Comparison of ENCODE assay signal across 11 cellular contexts in genomic region chr1:247440001-247440620, GRCh38. TPM values are rescaled to one million over a fixed set of nuclear protein-coding genes. Genes with fewer than 3 reads are reported as not detected.
DNase-seq lines count a peak whose midpoint lies in the region; ATAC-seq lines count a peak whose summit lies in the region.
"Had no signal": no experiment of that assay in that cellular context is flagged by ENCODE, and none has a peak within 500 bp of the region (broad histone marks: within the 10 kb centered on the region; RNA-seq: fewer than 3 reads in every experiment).

No MANE protein-coding gene starts in this region.

- H3K27ac Mint-ChIP-seq in stimulated activated naive CD8-positive, alpha-beta T cell treated with anti-CD3 and anti-CD28 coated beads, Interleukin-15, amount 100 ng/mL, for 72 hours: no peak overlapping the region

- no peaks in the 10 kb centered on the region for H3K9me3 Mint-ChIP-seq in activated T-cell treated with anti-CD3 and anti-CD28 coated beads, Interleukin-2, amount 50 U/mL, for 4 hours
- no peaks in the 10 kb centered on the region for H3K9me3 Mint-ChIP-seq in stimulated activated naive CD8-positive, alpha-beta T cell treated with anti-CD3 and anti-CD28 coated beads, Interleukin-15, amount 100 ng/mL, for 72 hours

- no peak overlapping the region for H3K27ac ChIP-seq in caudate nucleus (ENCODE audit: low read depth, low read length)
- H3K27ac ChIP-seq: stomach had no signal

- DNase-seq in activated T-cell treated with anti-CD3 and anti-CD28 coated beads, Interleukin-2, amount 50 U/mL, for 4 hours: no peak
- DNase-seq in activated T-cell treated with anti-CD3 and anti-CD28 coated beads for 4 hours (no peak), caudate nucleus (lab: John Stamatoyannopoulos, UW) (no peak), NCI-H187 treated with DMSO at 0.1 percent for 48 hours (lab: John Stamatoyannopoulos, UW) (no peak), Ammon's horn (ENCODE audit: low spot score) (no peak)
- DNase-seq in stimulated activated naive CD8-positive, alpha-beta T cell treated with anti-CD3 and anti-CD28 coated beads, Interleukin-15, amount 100 ng/mL, for 72 hours: no peak
- DNase-seq: NCI-H2171, stomach had no signal

- no peaks in the 10 kb centered on the region for H3K27me3 Mint-ChIP-seq in activated T-cell treated with anti-CD3 and anti-CD28 coated beads, Interleukin-2, amount 50 U/mL, for 4 hours (ENCODE audit: low read depth)
- H3K27me3 Mint-ChIP-seq in stimulated activated naive CD8-positive, alpha-beta T cell treated with anti-CD3 and anti-CD28 coated beads, Interleukin-15, amount 100 ng/mL, for 72 hours: no peaks in the 10 kb centered on the region

- ATAC-seq in activated T-cell treated with anti-CD3 and anti-CD28 coated beads, Interleukin-2, amount 50 U/mL, for 4 hours: peak; percentile 30 to 70
- ATAC-seq in HG02588 (IDR thresholded peaks at IDR 0.05; ENCODE audit: unreplicated experiment) (peak; percentile 99), HG03520 (IDR thresholded peaks at IDR 0.05; ENCODE audit: unreplicated experiment) (peak; percentile 98)
- ATAC-seq in stimulated activated naive CD8-positive, alpha-beta T cell treated with anti-CD3 and anti-CD28 coated beads, Interleukin-15, amount 100 ng/mL, for 72 hours: peak; percentile 40

- no peak overlapping the region for H3K4me3 Mint-ChIP-seq in activated T-cell treated with anti-CD3 and anti-CD28 coated beads, Interleukin-2, amount 50 U/mL, for 4 hours
- H3K4me3 Mint-ChIP-seq in stimulated activated naive CD8-positive, alpha-beta T cell treated with anti-CD3 and anti-CD28 coated beads, Interleukin-15, amount 100 ng/mL, for 72 hours: peak overlapping the region in 1 of 2 donors; percentile 11

- H3K36me3 Mint-ChIP-seq in activated T-cell treated with anti-CD3 and anti-CD28 coated beads, Interleukin-2, amount 50 U/mL, for 4 hours (ENCODE audit: insufficient read depth): peaks cover 39% of the 10 kb centered on the region

- peaks cover 11% of the 10 kb centered on the region for H3K4me1 Mint-ChIP-seq in activated T-cell treated with anti-CD3 and anti-CD28 coated beads, Interleukin-2, amount 50 U/mL, for 4 hours (ENCODE audit: low read depth)
- peaks cover 14% of the 10 kb centered on the region for H3K4me1 Mint-ChIP-seq in stimulated activated naive CD8-positive, alpha-beta T cell treated with anti-CD3 and anti-CD28 coated beads, Interleukin-15, amount 100 ng/mL, for 72 hours

RNA-seq across cellular contexts. Expression of gene OR2B11, which starts 17.8 kb away (rescaled TPM):
- not detected for total RNA-seq in activated T-cell treated with anti-CD3 and anti-CD28 coated beads, Interleukin-2, amount 50 U/mL, for 4 hours
- total RNA-seq: lung, stomach had no signal

RNA-seq across cellular contexts. Expression of gene NLRP3, which starts 24.1 kb away (rescaled TPM):
- total RNA-seq in activated T-cell treated with anti-CD3 and anti-CD28 coated beads, Interleukin-2, amount 50 U/mL, for 4 hours: 1 to 10 TPM; 4.1 to 5.4 (median 4.2) TPM

Comparison
In these comparisons a context has a peak if more than half of its experiments do, and no peak if none do; other contexts are left out.
1. ATAC-seq: peak in every context shown above with its lines; median percentile 99 in HG02588; 98 in HG03520; 50 in activated T-cell treated with anti-CD3 and anti-CD28 coated beads, Interleukin-2, amount 50 U/mL, for 4 hours; 40 in stimulated activated naive CD8-positive, alpha-beta T cell treated with anti-CD3 and anti-CD28 coated beads, Interleukin-15, amount 100 ng/mL, for 72 hours.